Comparison of ENCODE assay signal across 18 cellular contexts in the genomic region with DNA sequence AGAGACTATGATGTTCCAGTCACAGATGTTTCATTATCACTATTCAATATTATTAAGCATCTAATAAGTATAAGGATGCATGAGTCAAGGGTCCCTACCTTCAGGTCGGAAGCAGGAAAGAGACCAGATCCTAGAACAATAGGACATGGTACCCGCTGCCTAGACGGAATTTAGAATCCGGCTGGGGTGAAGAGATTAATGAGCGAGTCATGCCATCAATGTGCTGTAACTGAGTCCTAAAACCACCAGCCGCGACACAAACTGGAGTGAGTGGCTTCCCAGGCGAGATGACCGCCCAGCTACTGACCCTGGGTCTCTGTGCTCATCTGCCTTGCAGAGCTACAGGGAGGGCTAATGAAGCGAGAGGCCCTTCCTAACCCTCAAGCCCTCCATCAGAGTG.
DNase-seq lines count a peak whose midpoint lies in the region; ATAC-seq and TF ChIP-seq lines count a peak whose summit lies in the region.
"Had no signal": no experiment of that assay in that cellular context is flagged by ENCODE, and none has a peak within 500 bp of the region (broad histone marks: within the 10 kb centered on the region; RNA-seq: fewer than 3 reads in every experiment).

No MANE protein-coding gene starts in this region.

- peaks cover 0 to 45% (median 5%) of the 10 kb centered on the region in 3 donors for H3K4me1 ChIP-seq in esophagus squamous epithelium

- no peak overlapping the region for H3K4me3 Mint-ChIP-seq in activated CD4-positive, alpha-beta T cell treated with anti-CD3 and anti-CD28 coated beads, Interleukin-2, amount 10 ng/mL, durations not matched to agents 7 days and 5 days
- no peak overlapping the region for H3K4me3 Mint-ChIP-seq in stimulated activated effector memory CD8-positive, alpha-beta T cell treated with anti-CD3 and anti-CD28 coated beads, Interleukin-12 subunit alpha, Interleukin-12 subunit beta, amount 100 ng/mL, for 72 hours
- H3K4me3 Mint-ChIP-seq in activated T-helper 2 cell treated with anti-CD3 and anti-CD28 coated beads, Interferon-gamma antibody, Interleukin-2, Interleukin-4, amounts not matched to agents 10 μg/mL and 5 μg/mL and 100 μg/mL, durations not matched to agents 14 hours and 24 hours and 36 hours (ENCODE audit: low read depth): no peak overlapping the region

- CTCF ChIA-PET in activated CD4-positive, alpha-beta T cell treated with anti-CD3 and anti-CD28 coated beads, Interleukin-2, amount 10 ng/mL, durations not matched to agents 7 days and 5 days (lab: Charles Lee): interaction anchor here (0.9 to 2.3 kb wide), 4 partner anchors 9 to 277 kb away, joined by 3 to 7 read pairs (median 4); no protein-coding TSS in a partner anchor

- no peaks in the 10 kb centered on the region for H3K9me3 Mint-ChIP-seq in activated CD4-positive, alpha-beta T cell treated with anti-CD3 and anti-CD28 coated beads, Interleukin-2, amount 10 ng/mL, durations not matched to agents 7 days and 5 days
- H3K9me3 Mint-ChIP-seq in stimulated activated effector memory CD8-positive, alpha-beta T cell treated with anti-CD3 and anti-CD28 coated beads, Interleukin-12 subunit alpha, Interleukin-12 subunit beta, amount 100 ng/mL, for 72 hours: no peaks in the 10 kb centered on the region
- H3K9me3 Mint-ChIP-seq in activated T-helper 2 cell treated with anti-CD3 and anti-CD28 coated beads, Interferon-gamma antibody, Interleukin-2, Interleukin-4, amounts not matched to agents 10 μg/mL and 5 μg/mL and 100 μg/mL, durations not matched to agents 14 hours and 24 hours and 36 hours: no peaks in the 10 kb centered on the region

- peak overlapping the region; percentile 69 for H3K27ac Mint-ChIP-seq in activated CD4-positive, alpha-beta T cell treated with anti-CD3 and anti-CD28 coated beads, Interleukin-2, amount 10 ng/mL, durations not matched to agents 7 days and 5 days
- H3K27ac Mint-ChIP-seq in stimulated activated effector memory CD8-positive, alpha-beta T cell treated with anti-CD3 and anti-CD28 coated beads, Interleukin-12 subunit alpha, Interleukin-12 subunit beta, amount 100 ng/mL, for 72 hours: peak overlapping the region; percentile 37
- no peak overlapping the region for H3K27ac Mint-ChIP-seq in activated T-helper 2 cell treated with anti-CD3 and anti-CD28 coated beads, Interferon-gamma antibody, Interleukin-2, Interleukin-4, amounts not matched to agents 10 μg/mL and 5 μg/mL and 100 μg/mL, durations not matched to agents 14 hours and 24 hours and 36 hours

- no peak for TF ChIP-seq CTCF in esophagus squamous epithelium (IDR thresholded peaks at IDR 0.05)

- no peak for DNase-seq in activated CD4-positive, alpha-beta T cell treated with anti-CD3 and anti-CD28 coated beads, Interleukin-2, amount 10 ng/mL, durations not matched to agents 7 days and 5 days
- DNase-seq in activated CD4-positive, alpha-beta T cell treated with anti-CD3 and anti-CD28 coated beads for 1 hour: no peak
- DNase-seq in astrocyte of the hippocampus (ENCODE audit: low read depth, low spot score) (peak; percentile 16), kidney tubule cell (ENCODE audit: low spot score) (peak; percentile 76), esophagus squamous epithelium (lab: John Stamatoyannopoulos, UW) (no peak), COR-L47 (lab: John Stamatoyannopoulos, UW) (no peak)
- DNase-seq in stimulated activated effector memory CD8-positive, alpha-beta T cell treated with anti-CD3 and anti-CD28 coated beads, Interleukin-12 subunit alpha, Interleukin-12 subunit beta, amount 100 ng/mL, for 72 hours (ENCODE audit: low spot score in 2 of 2): no peak
- no peak for DNase-seq in activated T-helper 2 cell treated with anti-CD3 and anti-CD28 coated beads, Interferon-gamma antibody, Interleukin-2, Interleukin-4, amounts not matched to agents 10 μg/mL and 5 μg/mL and 100 μg/mL, durations not matched to agents 14 hours and 24 hours and 36 hours (ENCODE audit: low spot score)
- DNase-seq: 8988T, MM.1S, NCI-H1105, NCI-H1694 treated with DMSO at 0.1 percent for 48 hours, NCI-H446, NCI-H748 treated with DMSO at 0.1 percent for 48 hours, SIG-M5 had no signal

- peaks cover 24% of the 10 kb centered on the region for H3K4me1 Mint-ChIP-seq in activated CD4-positive, alpha-beta T cell treated with anti-CD3 and anti-CD28 coated beads, Interleukin-2, amount 10 ng/mL, durations not matched to agents 7 days and 5 days
- H3K4me1 Mint-ChIP-seq in stimulated activated effector memory CD8-positive, alpha-beta T cell treated with anti-CD3 and anti-CD28 coated beads, Interleukin-12 subunit alpha, Interleukin-12 subunit beta, amount 100 ng/mL, for 72 hours: peaks cover 32% of the 10 kb centered on the region
- peaks cover 8% of the 10 kb centered on the region for H3K4me1 Mint-ChIP-seq in activated T-helper 2 cell treated with anti-CD3 and anti-CD28 coated beads, Interferon-gamma antibody, Interleukin-2, Interleukin-4, amounts not matched to agents 10 μg/mL and 5 μg/mL and 100 μg/mL, durations not matched to agents 14 hours and 24 hours and 36 hours (ENCODE audit: low read depth)

- H3K27me3 ChIP-seq in esophagus squamous epithelium: no peaks in the 10 kb centered on the region
- H3K27me3 ChIP-seq: BLaER1 treated with 17β-estradiol and CSF1 and Interleukin-3, amounts not matched to agents 10 nM and 100 nM had no signal

- no peak overlapping the region for H3K4me3 ChIP-seq in esophagus squamous epithelium
- H3K4me3 ChIP-seq: BLaER1 treated with 17β-estradiol and CSF1 and Interleukin-3, amounts not matched to agents 10 nM and 100 nM had no signal

- POLR2A ChIA-PET in activated CD4-positive, alpha-beta T cell treated with anti-CD3 and anti-CD28 coated beads, Interleukin-2, amount 10 ng/mL, durations not matched to agents 7 days and 5 days (lab: Charles Lee): no interaction called here

- no peak for ATAC-seq in stimulated activated effector memory CD8-positive, alpha-beta T cell treated with anti-CD3 and anti-CD28 coated beads, Interleukin-12 subunit alpha, Interleukin-12 subunit beta, amount 100 ng/mL, for 72 hours
- ATAC-seq: HepG2 had no signal

- no peak for TF ChIP-seq POLR2A in esophagus squamous epithelium (IDR thresholded peaks at IDR 0.05)

- peaks cover 0 to 52% (median 0%) of the 10 kb centered on the region in 3 donors for H3K36me3 ChIP-seq in esophagus squamous epithelium

- H3K9me3 ChIP-seq in esophagus squamous epithelium: no peaks in the 10 kb centered on the region
- H3K9me3 ChIP-seq: BLaER1 treated with 17β-estradiol and CSF1 and Interleukin-3, amounts not matched to agents 10 nM and 100 nM had no signal

- intact Hi-C loops in esophagus squamous epithelium (cut with DNase I): no loop called here
- intact Hi-C loops in activated T-helper 2 cell treated with anti-CD3 and anti-CD28 coated beads, Interferon-gamma antibody, Interleukin-2, Interleukin-4, amounts not matched to agents 10 μg/mL and 5 μg/mL and 100 μg/mL, durations not matched to agents 14 hours and 24 hours and 36 hours (cut with micrococcal nuclease): no loop called here

- H3K27ac ChIP-seq in esophagus squamous epithelium: peak overlapping the region in 1 of 4 donors; percentile 22
- H3K27ac ChIP-seq: BLaER1 treated with 17β-estradiol and CSF1 and Interleukin-3, amounts not matched to agents 10 nM and 100 nM; KMS-11 had no signal

- H3K27me3 Mint-ChIP-seq in activated CD4-positive, alpha-beta T cell treated with anti-CD3 and anti-CD28 coated beads, Interleukin-2, amount 10 ng/mL, durations not matched to agents 7 days and 5 days: no peaks in the 10 kb centered on the region
- no peaks in the 10 kb centered on the region for H3K27me3 Mint-ChIP-seq in activated T-helper 2 cell treated with anti-CD3 and anti-CD28 coated beads, Interferon-gamma antibody, Interleukin-2, Interleukin-4, amounts not matched to agents 10 μg/mL and 5 μg/mL and 100 μg/mL, durations not matched to agents 14 hours and 24 hours and 36 hours (ENCODE audit: low read depth)

- peaks cover 38% of the 10 kb centered on the region for H3K36me3 Mint-ChIP-seq in activated CD4-positive, alpha-beta T cell treated with anti-CD3 and anti-CD28 coated beads, Interleukin-2, amount 10 ng/mL, durations not matched to agents 7 days and 5 days (ENCODE audit: low read depth)
- H3K36me3 Mint-ChIP-seq in stimulated activated effector memory CD8-positive, alpha-beta T cell treated with anti-CD3 and anti-CD28 coated beads, Interleukin-12 subunit alpha, Interleukin-12 subunit beta, amount 100 ng/mL, for 72 hours: peaks cover 100% of the 10 kb centered on the region
- peaks cover 65% of the 10 kb centered on the region for H3K36me3 Mint-ChIP-seq in activated T-helper 2 cell treated with anti-CD3 and anti-CD28 coated beads, Interferon-gamma antibody, Interleukin-2, Interleukin-4, amounts not matched to agents 10 μg/mL and 5 μg/mL and 100 μg/mL, durations not matched to agents 14 hours and 24 hours and 36 hours (ENCODE audit: low read depth)

- 68 to 78% methylated on average over 8 to 9 of the region's 10 CpGs for WGBS in esophagus squamous epithelium, 2 donors

Comparison
In these comparisons a context has a peak if more than half of its experiments do, and no peak if none do; other contexts are left out.
1. DNase-seq: peak in astrocyte of the hippocampus (single experiment) and kidney tubule cell (single experiment); none in activated CD4-positive, alpha-beta T cell treated with anti-CD3 and anti-CD28 coated beads, Interleukin-2, amount 10 ng/mL, durations not matched to agents 7 days and 5 days (single experiment), activated CD4-positive, alpha-beta T cell treated with anti-CD3 and anti-CD28 coated beads for 1 hour (single experiment), stimulated activated effector memory CD8-positive, alpha-beta T cell treated with anti-CD3 and anti-CD28 coated beads, Interleukin-12 subunit alpha, Interleukin-12 subunit beta, amount 100 ng/mL, for 72 hours (0 of 2), esophagus squamous epithelium (single experiment), COR-L47 (single experiment) and activated T-helper 2 cell treated with anti-CD3 and anti-CD28 coated beads, Interferon-gamma antibody, Interleukin-2, Interleukin-4, amounts not matched to agents 10 μg/mL and 5 μg/mL and 100 μg/mL, durations not matched to agents 14 hours and 24 hours and 36 hours (single experiment).